Comparison of ENCODE assay signal across 19 cellular contexts in the genomic region with DNA sequence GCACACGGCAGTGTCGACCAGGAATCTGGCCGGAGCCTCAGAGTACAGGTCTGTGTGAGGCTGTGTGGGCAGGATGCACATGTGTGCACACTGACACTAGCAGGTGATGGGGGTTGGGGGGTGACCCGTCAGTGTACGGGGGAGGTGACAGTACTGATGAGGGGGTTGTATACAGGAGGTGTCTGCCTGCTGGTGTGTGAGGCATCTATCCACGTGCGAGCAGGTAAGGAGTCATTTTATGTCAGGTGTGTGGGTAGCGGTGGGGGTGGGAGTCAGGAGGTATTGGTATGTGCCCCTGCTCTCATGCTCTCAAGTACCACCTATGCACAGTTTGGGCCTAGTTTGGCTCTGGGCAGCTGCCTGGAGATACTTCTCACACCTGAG. TPM values are rescaled to one million over a fixed set of nuclear protein-coding genes. Genes with fewer than 3 reads are reported as not detected.
A peak's percentile ranks its signal among the peaks of the same experiment; 100 is the strongest.
DNase-seq lines count a peak whose midpoint lies in the region; ATAC-seq, FAIRE-seq and TF ChIP-seq lines count a peak whose summit lies in the region.
"Had no signal": no experiment of that assay in that cellular context is flagged by ENCODE, and none has a peak within 500 bp of the region (broad histone marks: within the 10 kb centered on the region; RNA-seq: fewer than 3 reads in every experiment).

No MANE protein-coding gene starts in this region.

- no peak overlapping the region for H3K4me3 ChIP-seq in GM23338
- no peak overlapping the region for H3K4me3 ChIP-seq in HUES48 (ENCODE audit: low read depth, low read length)
- H3K4me3 ChIP-seq in H1 (ENCODE audit: extremely low read depth in 1 of 4, insufficient read depth in 2 of 4, low read depth in 3 of 4, low read length in 4 of 4): no peak overlapping the region
- H3K4me3 ChIP-seq in neural progenitor cell: no peak overlapping the region
- H3K4me3 ChIP-seq in mucosa of descending colon: no peak overlapping the region

- no peaks in the 10 kb centered on the region for H3K9me3 ChIP-seq in HUES48 (ENCODE audit: control insufficient read depth, insufficient read depth, low read length)
- no peaks in the 10 kb centered on the region for H3K9me3 ChIP-seq in H1 (ENCODE audit: insufficient read depth in 2 of 2, low read depth in 1 of 2, low read length in 1 of 2)
- no peaks in the 10 kb centered on the region for H3K9me3 ChIP-seq in neural progenitor cell (ENCODE audit: low read depth)
- H3K9me3 ChIP-seq in mucosa of descending colon: no peaks in the 10 kb centered on the region
- H3K9me3 ChIP-seq: BE2C had no signal

- TF ChIP-seq POLR2A in H1 (IDR thresholded peaks at IDR 0.05; ENCODE audit: control extremely low read depth in 1 of 2, low read depth in 2 of 2, low read length in 2 of 2): no peak

- no peaks in the 10 kb centered on the region for H3K9me2 ChIP-seq in GM23338 (ENCODE audit: insufficient read depth)

- H2BK120ac ChIP-seq in H1 (replicated peaks; ENCODE audit: low read depth, low read length): no peak overlapping the region

- H3K36me3 ChIP-seq in GM23338 (ENCODE audit: insufficient read depth) (no peaks in the 10 kb centered on the region), HUES48 (ENCODE audit: control insufficient read depth, insufficient read depth, low read length) (no peaks in the 10 kb centered on the region), H1 (ENCODE audit: control insufficient read depth in 2 of 4, insufficient read depth in 4 of 4, low read length in 3 of 4) (no peaks in the 10 kb centered on the region), neural progenitor cell (no peaks in the 10 kb centered on the region), mucosa of descending colon (ENCODE audit: low read depth) (peaks cover 3% of the 10 kb centered on the region)
- H3K36me3 ChIP-seq: BE2C had no signal

- no peak for TF ChIP-seq EP300 in H1 (IDR thresholded peaks at IDR 0.05; ENCODE audit: borderline replicate concordance in 1 of 2, low read depth in 2 of 2, low read length in 2 of 2)

- H3K36me3 Mint-ChIP-seq in GM23338 (ENCODE audit: low read depth) (no peaks in the 10 kb centered on the region), neural progenitor cell (no peaks in the 10 kb centered on the region)

- H2AFZ ChIP-seq in GM23338 (no peak overlapping the region), H1 (ENCODE audit: low read length) (no peak overlapping the region), neural progenitor cell (replicated peaks) (no peak overlapping the region)

- no peak overlapping the region; the same call in 1 of the 2 replicates for H3K18ac ChIP-seq in H1 (ENCODE audit: extremely low read depth, low read length)

- no peak overlapping the region for H3K9ac ChIP-seq in HUES48 (ENCODE audit: low read depth, low read length)
- no peak overlapping the region; a peak in 1 of 7 replicates for H3K9ac ChIP-seq in H1 (replicated peaks in 1 of 4; ENCODE audit: extremely low read depth in 1 of 4, low read depth in 3 of 4, low read length in 3 of 4)
- no peak overlapping the region for H3K9ac ChIP-seq in neural progenitor cell

- CTCF ChIA-PET in H1 (lab: Charles Lee; ENCODE audit: partially characterized antibody): interaction anchor here (0.8 to 1.9 kb wide), 5 partner anchors 9 to 124 kb away, joined by 3 to 6 read pairs (median 3); no protein-coding TSS in a partner anchor

- ATAC-seq in GM23338: no peak
- no peak for ATAC-seq in mucosa of descending colon
- ATAC-seq: CD8-positive, alpha-beta T cell had no signal

- no peak overlapping the region for H3K56ac ChIP-seq in H1 (replicated peaks; ENCODE audit: insufficient read length, low read depth, low read length)

- H3K9me3 Mint-ChIP-seq in GM23338 (no peaks in the 10 kb centered on the region), neural progenitor cell (no peaks in the 10 kb centered on the region)
- H3K9me3 Mint-ChIP-seq: CD8-positive, alpha-beta T cell had no signal

- intact Hi-C loops in mucosa of descending colon (cut with DNase I, micrococcal nuclease): no loop called here

- peak overlapping the region; percentile 27; the same call in 2 of the 3 replicates for H3K4me3 Mint-ChIP-seq in GM23338
- no peak overlapping the region for H3K4me3 Mint-ChIP-seq in neural progenitor cell
- H3K4me3 Mint-ChIP-seq: CD8-positive, alpha-beta T cell had no signal

- peak overlapping the region; percentile 61; the same call in 1 of the 2 replicates for H2BK5ac ChIP-seq in H1 (ENCODE audit: low read depth, low read length)

- peak overlapping the region; percentile 98; the same call in 1 of the 2 replicates for H2BK12ac ChIP-seq in H1 (ENCODE audit: low read depth, low read length)

- H3K27me3 ChIP-seq in GM23338 (ENCODE audit: insufficient read depth): peaks cover 33% of the 10 kb centered on the region
- peaks cover 16% of the 10 kb centered on the region for H3K27me3 ChIP-seq in HUES48 (ENCODE audit: control insufficient read depth, insufficient read depth, low read length)
- H3K27me3 ChIP-seq in H1 (replicated peaks in 1 of 4; ENCODE audit: control insufficient read depth in 3 of 4, extremely low read depth in 1 of 4, insufficient read depth in 3 of 4, low read length in 3 of 4): peaks cover 8 to 17% (median 14%) of the 10 kb centered on the region in 4 experiments
- peaks cover 15% of the 10 kb centered on the region for H3K27me3 ChIP-seq in neural progenitor cell
- H3K27me3 ChIP-seq: BE2C had no signal

- no peak for DNase-seq in GM23338 (ENCODE audit: low spot score)
- DNase-seq in H1 (ENCODE audit: low read depth in 1 of 2, low spot score in 2 of 2): no peak
- no peak for DNase-seq in neural progenitor cell (ENCODE audit: low spot score)
- no peak for DNase-seq in NCI-H2227 treated with DMSO at 0.1 percent for 48 hours (lab: John Stamatoyannopoulos, UW)
- DNase-seq in mucosa of descending colon: no peak
- DNase-seq in HT-29 (ENCODE audit: low spot score): no peak
- DNase-seq: BE2C; CD8-positive, alpha-beta T cell; DMS153; DMS79 treated with DMSO at 0.1 percent for 48 hours; EL had no signal

- H3K27ac ChIP-seq in GM23338 (ENCODE audit: low read depth) (no peak overlapping the region), HUES48 (ENCODE audit: low read depth, low read length) (peak overlapping the region; percentile 67), H1 (ENCODE audit: low read depth, low read length) (no peak overlapping the region), neural progenitor cell (no peak overlapping the region)
- H3K27ac ChIP-seq: C4-2B had no signal

- H3K27me3 Mint-ChIP-seq in GM23338 (ENCODE audit: insufficient read depth, low read depth, poor library complexity) (peaks cover 36% of the 10 kb centered on the region), neural progenitor cell (ENCODE audit: insufficient read depth, low read depth) (peaks cover 9% of the 10 kb centered on the region)

- POLR2A ChIA-PET in H1 (lab: Charles Lee; ENCODE audit: partially characterized antibody): interaction anchor here (0.7 kb wide), 1 partner anchor 67 kb away, joined by 3 read pairs; no protein-coding TSS in a partner anchor

- peak overlapping the region; percentile 34; the same call in 1 of the 2 replicates for H2BK15ac ChIP-seq in H1 (ENCODE audit: low read length)

- peak overlapping the region; percentile 55 for H4K91ac ChIP-seq in H1 (replicated peaks; ENCODE audit: insufficient read length, low read length)

- H2AK5ac ChIP-seq in H1 (ENCODE audit: low read depth, low read length): peak overlapping the region; percentile 41; the same call in 1 of the 2 replicates

- 90% methylated on average over 8 of the region's 8 CpGs; no CpG with 5 or more reads in 1 of the 2 experiments for WGBS in H1 (ENCODE audit: extremely low coverage in 1 of 2, insufficient coverage in 1 of 2, insufficient read length in 1 of 2, insufficient replicate concordance in 2 of 2, low coverage in 1 of 2, low lambda C conversion rate in 2 of 2, missing lambda C conversion rate in 1 of 2), 2 experiments

- FAIRE-seq in H1 (lab: Jason Lieb, UNC): no peak
- FAIRE-seq: A204.1, D721Med, G401.6, GM12892, H54 had no signal

- peaks cover 2% of the 10 kb centered on the region; the same call in 1 of the 2 replicates for H3F3A ChIP-seq in GM23338 (replicated peaks; ENCODE audit: low read depth)
- H3F3A ChIP-seq in neural progenitor cell (ENCODE audit: low read depth): peaks cover 57% of the 10 kb centered on the region

- no peak overlapping the region for H3K27ac Mint-ChIP-seq in GM23338
- H3K27ac Mint-ChIP-seq in neural progenitor cell: peak overlapping the region; percentile 37
- H3K27ac Mint-ChIP-seq: CD8-positive, alpha-beta T cell had no signal

- no peak overlapping the region for H3K23ac ChIP-seq in H1 (ENCODE audit: insufficient read length)

- H3K14ac ChIP-seq in H1 (ENCODE audit: insufficient read length): no peak overlapping the region

- H4K5ac ChIP-seq in H1 (ENCODE audit: insufficient read length, low read depth, low read length): no peak overlapping the region

- H3K79me2 ChIP-seq in GM23338 (replicated peaks; ENCODE audit: insufficient read depth) (peaks cover 1% of the 10 kb centered on the region), H1 (ENCODE audit: control insufficient read depth in 1 of 2, insufficient read depth in 2 of 2, low read length in 2 of 2) (peaks cover under 1 to 1% of the 10 kb centered on the region in 2 experiments; a peak in 3 of 4 replicates), neural progenitor cell (ENCODE audit: low read depth) (peaks cover 12% of the 10 kb centered on the region)

- H3K4me2 ChIP-seq in GM23338 (peak overlapping the region; percentile 60; the same call in 1 of the 2 replicates), H1 (ENCODE audit: insufficient read depth in 1 of 2, low read depth in 2 of 2, low read length in 2 of 2) (peak overlapping the region in 1 of 2 experiments; percentile 49; a peak in 2 of 4 replicates), neural progenitor cell (no peak overlapping the region)

- H4K20me1 ChIP-seq in GM23338 (replicated peaks; ENCODE audit: insufficient read depth) (no peaks in the 10 kb centered on the region; the same call in none of the 2 replicates), H1 (replicated peaks in 1 of 2; ENCODE audit: control insufficient read depth in 1 of 2, insufficient read depth in 2 of 2, low read length in 2 of 2) (peaks cover 2 to 16% of the 10 kb centered on the region in 2 experiments), neural progenitor cell (ENCODE audit: low read depth) (peaks cover 23% of the 10 kb centered on the region)

- H3K23me2 ChIP-seq in H1 (ENCODE audit: low read depth, low read length): peaks cover 13% of the 10 kb centered on the region

- no peak for TF ChIP-seq RAD21 in H1 (IDR thresholded peaks at IDR 0.05 in 1 of 2, conservative IDR thresholded peaks at IDR 0.05 in 1 of 2; ENCODE audit: low read depth in 2 of 2, low read length in 2 of 2)

- H3K4me1 ChIP-seq in GM23338 (ENCODE audit: insufficient read depth) (peaks cover 11% of the 10 kb centered on the region; the same call in 1 of the 2 replicates), HUES48 (ENCODE audit: control insufficient read depth, insufficient read depth, low read length) (peaks cover 14% of the 10 kb centered on the region), H1 (replicated peaks in 1 of 4; ENCODE audit: control insufficient read depth in 3 of 4, insufficient read depth in 4 of 4, low read length in 3 of 4) (peaks cover 1 to 24% (median 10%) of the 10 kb centered on the region in 4 experiments), neural progenitor cell (peaks cover 35% of the 10 kb centered on the region), mucosa of descending colon (ENCODE audit: low read depth) (peaks cover 24% of the 10 kb centered on the region)
- H3K4me1 ChIP-seq: BE2C had no signal

- peaks cover 6% of the 10 kb centered on the region; the same call in 1 of the 2 replicates for H3K79me1 ChIP-seq in H1 (ENCODE audit: low read depth, low read length)

- H2BK20ac ChIP-seq in H1 (ENCODE audit: low read length): 0 out of 2 replicates have a peak overlapping the region, but pooled peaks have one; percentile 67

- H4K8ac ChIP-seq in H1 (ENCODE audit: extremely low read depth, insufficient read depth, low read length): no peak overlapping the region; the same call in 1 of the 2 replicates

- no peak for TF ChIP-seq CTCF in GM23338 (conservative IDR thresholded peaks at IDR 0.05; ENCODE audit: low read depth in 2 of 2)
- no peak for TF ChIP-seq CTCF in H1 (IDR thresholded peaks at IDR 0.05; ENCODE audit: control extremely low read depth in 1 of 3, insufficient read depth in 1 of 3, low read depth in 1 of 3, low read length in 3 of 3)
- TF ChIP-seq CTCF in neural progenitor cell (IDR thresholded peaks at IDR 0.05): no peak
- no peak for TF ChIP-seq CTCF in mucosa of descending colon (IDR thresholded peaks at IDR 0.05)

- no peak overlapping the region for H3K4ac ChIP-seq in H1 (replicated peaks; ENCODE audit: insufficient read length, low read depth, low read length)

- peaks cover 21% of the 10 kb centered on the region for H3K4me1 Mint-ChIP-seq in GM23338
- peaks cover 28% of the 10 kb centered on the region for H3K4me1 Mint-ChIP-seq in neural progenitor cell

RNA-seq across cellular contexts. Expression of a gene that starts 4.5 kb away (rescaled TPM):
- total RNA-seq in GM23338 (2014; rRNA removed; shearing (Covaris generic)): 33.9 and 45.9 TPM in 2 replicates
- polyA plus RNA-seq in GM23338 (2016; fragmentation: Nextera tagmentation; extraction: Ambion mirVana): 11.0 and 11.6 TPM in 2 replicates
- 37.3 and 39.8 TPM in 2 replicates for total RNA-seq in H1 (2021; fragmentation: NEBNext Ultra II Directional; extraction: Animal tissue kit (Norgen Biotek cat#: 25700))
- 13.4 and 21.8 TPM in 2 replicates for polyA plus RNA-seq in H1 (2011; rRNA removed)
- polyA plus RNA-seq in H1 (2011; cell fraction: cytosol; rRNA removed): 17.3 TPM
- 39.7 TPM for polyA plus RNA-seq in H1 (2011; cell fraction: nucleus; rRNA removed)
- polyA plus RNA-seq in H1 (2012, experiment 1 of 2): 17.5 to 25.1 TPM (median 24.0 TPM) in 4 replicates
- polyA plus RNA-seq in H1 (2012, experiment 2 of 2): 14.8 TPM
- 18.2 TPM for polyA plus RNA-seq in H1 (2013, experiment 1 of 2)
- polyA plus RNA-seq in H1 (2013, experiment 2 of 2): 17.0 TPM
- polyA minus RNA-seq in H1 (2011; rRNA and poly(A)+ RNA removed): 11.6 and 15.0 TPM in 2 replicates
- 19.2 TPM for polyA minus RNA-seq in H1 (2011; cell fraction: cytosol; rRNA and poly(A)+ RNA removed)
- polyA minus RNA-seq in H1 (2011; cell fraction: nucleus; rRNA and poly(A)+ RNA removed): 29.8 TPM
- total RNA-seq in neural progenitor cell (ENCODE audit: low replicate concordance): 9.8 and 43.6 TPM in 2 replicates
- total RNA-seq in mucosa of descending colon: 10 to 100 TPM; 35.0 to 40.2 (median 35.0) TPM
- 75.3 and 82.0 TPM in 2 replicates for total RNA-seq in HT-29 (2014; rRNA removed; shearing (Covaris generic))

RNA-seq across cellular contexts. Expression of a gene that starts 11.0 kb away (rescaled TPM):
- total RNA-seq in GM23338 (2014; rRNA removed; shearing (Covaris generic)): 59.1 and 64.8 TPM in 2 replicates
- polyA plus RNA-seq in GM23338 (2016; fragmentation: Nextera tagmentation; extraction: Ambion mirVana): 37.6 and 39.6 TPM in 2 replicates
- total RNA-seq in H1 (2021; fragmentation: NEBNext Ultra II Directional; extraction: Animal tissue kit (Norgen Biotek cat#: 25700)): 20.6 and 22.3 TPM in 2 replicates
- 43.9 and 60.6 TPM in 2 replicates for polyA plus RNA-seq in H1 (2011; rRNA removed)
- 52.5 TPM for polyA plus RNA-seq in H1 (2011; cell fraction: cytosol; rRNA removed)
- 130 TPM for polyA plus RNA-seq in H1 (2011; cell fraction: nucleus; rRNA removed)
- polyA plus RNA-seq in H1 (2012, experiment 1 of 2): 13.9 to 27.0 TPM (median 25.1 TPM) in 4 replicates
- 16.0 TPM for polyA plus RNA-seq in H1 (2012, experiment 2 of 2)
- polyA plus RNA-seq in H1 (2013, experiment 1 of 2): 16.2 TPM
- polyA plus RNA-seq in H1 (2013, experiment 2 of 2): 15.3 TPM
- polyA minus RNA-seq in H1 (2011; rRNA and poly(A)+ RNA removed): 4.3 and 7.4 TPM in 2 replicates
- 14.5 TPM for polyA minus RNA-seq in H1 (2011; cell fraction: cytosol; rRNA and poly(A)+ RNA removed)
- polyA minus RNA-seq in H1 (2011; cell fraction: nucleus; rRNA and poly(A)+ RNA removed): 19.7 TPM
- total RNA-seq in neural progenitor cell (ENCODE audit: low replicate concordance): 12.8 and 48.3 TPM in 2 replicates
- total RNA-seq in mucosa of descending colon: 100 to 1,000 TPM in 1 of 3 donors, 10 to 100 TPM in 2; 45.7 to 108 (median 83.7) TPM
- 515 and 552 TPM in 2 replicates for total RNA-seq in HT-29 (2014; rRNA removed; shearing (Covaris generic))

RNA-seq across cellular contexts. Expression of a gene that starts 11.3 kb away (rescaled TPM):
- total RNA-seq in GM23338 (2014; rRNA removed; shearing (Covaris generic)): 1.3 and 1.8 TPM in 2 replicates
- polyA plus RNA-seq in GM23338 (2016; fragmentation: Nextera tagmentation; extraction: Ambion mirVana) (1.9 and 2.1 TPM in 2 replicates), H1 (2011; rRNA removed) (1.6 and 3.6 TPM in 2 replicates)
- 2.6 and 3.1 TPM in 2 replicates for total RNA-seq in H1 (2021; fragmentation: NEBNext Ultra II Directional; extraction: Animal tissue kit (Norgen Biotek cat#: 25700))
- 1.8 TPM for polyA plus RNA-seq in H1 (2011; cell fraction: cytosol; rRNA removed)
- polyA plus RNA-seq in H1 (2011; cell fraction: nucleus; rRNA removed): 18.4 TPM
- polyA plus RNA-seq in H1 (2012, experiment 1 of 2): 1.6 to 3.8 TPM (median 2.2 TPM) in 4 replicates
- polyA plus RNA-seq in H1 (2012, experiment 2 of 2): 1.0 TPM
- 1.7 TPM for polyA plus RNA-seq in H1 (2013, experiment 1 of 2)
- 1.7 TPM for polyA plus RNA-seq in H1 (2013, experiment 2 of 2)
- 0.29 and 0.38 TPM in 2 replicates for polyA minus RNA-seq in H1 (2011; rRNA and poly(A)+ RNA removed)
- 1.0 TPM for polyA minus RNA-seq in H1 (2011; cell fraction: cytosol; rRNA and poly(A)+ RNA removed)
- 3.9 TPM for polyA minus RNA-seq in H1 (2011; cell fraction: nucleus; rRNA and poly(A)+ RNA removed)
- total RNA-seq in neural progenitor cell (ENCODE audit: low replicate concordance) (1.1 and 2.5 TPM in 2 replicates), mucosa of descending colon (10 to 100 TPM in 2 of 3 donors, 1 to 10 TPM in 1; 5.4 to 19.1 (median 10.7) TPM)
- total RNA-seq in HT-29 (2014; rRNA removed; shearing (Covaris generic)): 5.3 and 6.9 TPM in 2 replicates

RNA-seq across cellular contexts. Expression of a gene that starts 34.5 kb away (rescaled TPM):
- total RNA-seq in GM23338 (2014; rRNA removed; shearing (Covaris generic)): 0.54 and 0.87 TPM in 2 replicates
- 0.52 and 0.73 TPM in 2 replicates for polyA plus RNA-seq in GM23338 (2016; fragmentation: Nextera tagmentation; extraction: Ambion mirVana)
- 1.9 and 2.1 TPM in 2 replicates for total RNA-seq in H1 (2021; fragmentation: NEBNext Ultra II Directional; extraction: Animal tissue kit (Norgen Biotek cat#: 25700))
- polyA plus RNA-seq in H1 (2011; rRNA removed): 0.94 and 1.6 TPM in 2 replicates
- 1.9 TPM for polyA plus RNA-seq in H1 (2011; cell fraction: cytosol; rRNA removed)
- 8.4 TPM for polyA plus RNA-seq in H1 (2011; cell fraction: nucleus; rRNA removed)
- polyA plus RNA-seq in H1 (2012, experiment 1 of 2): 1.2 to 1.8 TPM (median 1.6 TPM) in 4 replicates
- 0.70 TPM for polyA plus RNA-seq in H1 (2012, experiment 2 of 2)
- polyA plus RNA-seq in H1 (2013, experiment 1 of 2): 0.71 TPM
- 0.75 TPM for polyA plus RNA-seq in H1 (2013, experiment 2 of 2)
- polyA minus RNA-seq in H1 (2011; rRNA and poly(A)+ RNA removed): 0.68 and 0.88 TPM in 2 replicates
- 0.88 TPM for polyA minus RNA-seq in H1 (2011; cell fraction: cytosol; rRNA and poly(A)+ RNA removed)
- polyA minus RNA-seq in H1 (2011; cell fraction: nucleus; rRNA and poly(A)+ RNA removed): 2.4 TPM
- total RNA-seq in neural progenitor cell (ENCODE audit: low replicate concordance): 0.45 and 1.4 TPM in 2 replicates
- 1 to 10 TPM; 1.5 to 5.2 (median 4.8) TPM for total RNA-seq in mucosa of descending colon
- 8.1 and 10.0 TPM in 2 replicates for total RNA-seq in HT-29 (2014; rRNA removed; shearing (Covaris generic))
- total RNA-seq: HT1080 had no signal

RNA-seq across cellular contexts. Expression of a gene that starts 36.4 kb away (rescaled TPM):
- 28.7 and 37.9 TPM in 2 replicates for total RNA-seq in GM23338 (2014; rRNA removed; shearing (Covaris generic))
- polyA plus RNA-seq in GM23338 (2016; fragmentation: Nextera tagmentation; extraction: Ambion mirVana) (46.3 and 48.7 TPM in 2 replicates), H1 (2011; rRNA removed) (44.3 and 63.4 TPM in 2 replicates)
- 54.7 and 60.9 TPM in 2 replicates for total RNA-seq in H1 (2021; fragmentation: NEBNext Ultra II Directional; extraction: Animal tissue kit (Norgen Biotek cat#: 25700))
- 47.4 TPM for polyA plus RNA-seq in H1 (2011; cell fraction: cytosol; rRNA removed)
- polyA plus RNA-seq in H1 (2011; cell fraction: nucleus; rRNA removed): 117 TPM
- 63.6 to 78.2 TPM (median 69.2 TPM) in 4 replicates for polyA plus RNA-seq in H1 (2012, experiment 1 of 2)
- polyA plus RNA-seq in H1 (2012, experiment 2 of 2): 56.3 TPM
- 25.7 TPM for polyA plus RNA-seq in H1 (2013, experiment 1 of 2)
- 26.0 TPM for polyA plus RNA-seq in H1 (2013, experiment 2 of 2)
- polyA minus RNA-seq in H1 (2011; rRNA and poly(A)+ RNA removed): 28.2 and 33.1 TPM in 2 replicates
- 22.0 TPM for polyA minus RNA-seq in H1 (2011; cell fraction: cytosol; rRNA and poly(A)+ RNA removed)
- polyA minus RNA-seq in H1 (2011; cell fraction: nucleus; rRNA and poly(A)+ RNA removed): 21.5 TPM
- total RNA-seq in neural progenitor cell (ENCODE audit: low replicate concordance) (21.2 and 32.3 TPM in 2 replicates), mucosa of descending colon (10 to 100 TPM; 41.4 to 50.6 (median 50.1) TPM)
- total RNA-seq in HT-29 (2014; rRNA removed; shearing (Covaris generic)): 217 and 259 TPM in 2 replicates
